15 cellular contexts compared by ENCODE assay signal in genomic region chr15:38050529-38050928, GRCh38.
A peak's percentile ranks its signal among the peaks of the same experiment; 100 is the strongest.
DNase-seq lines count a peak whose midpoint lies in the region; FAIRE-seq and TF ChIP-seq lines count a peak whose summit lies in the region.
"Had no signal": no experiment of that assay in that cellular context is flagged by ENCODE, and none has a peak within 500 bp of the region (broad histone marks: within the 10 kb centered on the region; RNA-seq: fewer than 3 reads in every experiment).

No MANE protein-coding gene starts in this region.

- peak overlapping the region; percentile 27; the same call in 1 of the 2 replicates for H3K27ac ChIP-seq in KMS-11
- peak overlapping the region; percentile 13 for H3K27ac ChIP-seq in endothelial cell of umbilical vein (ENCODE audit: insufficient read depth, low read depth, low read length)
- H3K27ac ChIP-seq in mesenchymal stem cell (ENCODE audit: low read length, poor library complexity, severe bottlenecking): peak overlapping the region; percentile 95
- H3K27ac ChIP-seq: C4-2B, PC-9, psoas muscle, uterus had no signal

- H3K4me2 ChIP-seq in KMS-11 (peak overlapping the region; percentile 72), endothelial cell of umbilical vein (ENCODE audit: insufficient read depth, low read length) (peak overlapping the region; percentile 31), mesenchymal stem cell (ENCODE audit: low read length, poor library complexity, severe bottlenecking) (peak overlapping the region; percentile 43)
- H3K4me2 ChIP-seq: PC-9 had no signal

- no peaks in the 10 kb centered on the region for H4K20me1 ChIP-seq in KMS-11 (ENCODE audit: insufficient read depth)
- no peaks in the 10 kb centered on the region for H4K20me1 ChIP-seq in endothelial cell of umbilical vein (replicated peaks; ENCODE audit: control insufficient read depth, extremely low read depth, insufficient read depth, low read length)

- H2BK15ac ChIP-seq in mesenchymal stem cell (ENCODE audit: low read depth, poor library complexity, severe bottlenecking): no peak overlapping the region

- H3K27me3 ChIP-seq in KMS-11 (ENCODE audit: insufficient read depth, low read depth) (no peaks in the 10 kb centered on the region), endothelial cell of umbilical vein (ENCODE audit: control insufficient read depth in 2 of 2, insufficient read depth in 2 of 2, low read length in 2 of 2) (no peaks in the 10 kb centered on the region), mesenchymal stem cell (ENCODE audit: control insufficient read depth in 1 of 2, insufficient read depth in 1 of 2, low read length in 2 of 2) (no peaks in the 10 kb centered on the region)
- H3K27me3 ChIP-seq: uterus had no signal

- no peak overlapping the region for H4K91ac ChIP-seq in mesenchymal stem cell (ENCODE audit: low read length)

- no peak for TF ChIP-seq POLR2A in endothelial cell of umbilical vein (IDR thresholded peaks at IDR 0.05; ENCODE audit: low read depth, low read length)

- BruUV-seq in endothelial cell of umbilical vein (replicated peaks; lab: Mats Ljungman, UMichigan): no TSS peak

- H3K4ac ChIP-seq in mesenchymal stem cell (ENCODE audit: low read depth in 1 of 2, low read length in 2 of 2): no peak overlapping the region

- no peak overlapping the region for H3K27ac Mint-ChIP-seq in T-helper 2 cell treated with Interferon-gamma antibody and Interleukin-4, amounts not matched to agents 5 μg/mL and 100 μg/mL, for 36 hours
- H3K27ac Mint-ChIP-seq: activated T-helper 2 cell treated with anti-CD3 and anti-CD28 coated beads, Interferon-gamma antibody, Interleukin-2, Interleukin-4, amounts not matched to agents 10 μg/mL and 5 μg/mL and 100 μg/mL, durations not matched to agents 14 hours and 24 hours and 36 hours; WTC11 had no signal

- H3K79me2 ChIP-seq in KMS-11 (ENCODE audit: insufficient read depth, low read depth) (no peaks in the 10 kb centered on the region), endothelial cell of umbilical vein (ENCODE audit: control insufficient read depth, insufficient read depth, low read length) (no peaks in the 10 kb centered on the region)

- no peaks in the 10 kb centered on the region for H3K9me3 Mint-ChIP-seq in T-helper 2 cell treated with Interferon-gamma antibody and Interleukin-4, amounts not matched to agents 5 μg/mL and 100 μg/mL, for 36 hours
- H3K9me3 Mint-ChIP-seq: activated T-helper 2 cell treated with anti-CD3 and anti-CD28 coated beads, Interferon-gamma antibody, Interleukin-2, Interleukin-4, amounts not matched to agents 10 μg/mL and 5 μg/mL and 100 μg/mL, durations not matched to agents 14 hours and 24 hours and 36 hours had no signal

- dilution Hi-C loops in endothelial cell of umbilical vein (cut with MboI; ENCODE audit: extremely low pct_ligation_motif_present, low sequenced_read_pairs): no loop called here

- H2BK5ac ChIP-seq in mesenchymal stem cell (ENCODE audit: low read depth, low read length, poor library complexity, severe bottlenecking): peak overlapping the region; percentile 25

- H3K23ac ChIP-seq in mesenchymal stem cell (ENCODE audit: low read length in 2 of 2): no peak overlapping the region

- no peaks in the 10 kb centered on the region for H3K36me3 ChIP-seq in KMS-11 (ENCODE audit: insufficient read depth)
- H3K36me3 ChIP-seq in endothelial cell of umbilical vein (ENCODE audit: control insufficient read depth in 2 of 2, extremely low read depth in 1 of 2, insufficient read depth in 2 of 2, low read length in 2 of 2): no peaks in the 10 kb centered on the region
- H3K36me3 ChIP-seq in mesenchymal stem cell (ENCODE audit: control insufficient read depth in 1 of 2, insufficient read depth in 2 of 2, low read depth in 1 of 2, low read length in 2 of 2): no peaks in the 10 kb centered on the region
- H3K36me3 ChIP-seq: uterus had no signal

- H3K79me1 ChIP-seq in mesenchymal stem cell (replicated peaks; ENCODE audit: low read length, poor library complexity, severe bottlenecking): no peaks in the 10 kb centered on the region

- no peaks in the 10 kb centered on the region for H3K4me1 Mint-ChIP-seq in T-helper 2 cell treated with Interferon-gamma antibody and Interleukin-4, amounts not matched to agents 5 μg/mL and 100 μg/mL, for 36 hours (ENCODE audit: low read depth)

- H3K9me3 ChIP-seq in endothelial cell of umbilical vein (replicated peaks; ENCODE audit: control insufficient read depth, insufficient read depth, low read length) (no peaks in the 10 kb centered on the region), mesenchymal stem cell (ENCODE audit: control insufficient read depth, low read length) (no peaks in the 10 kb centered on the region)
- H3K9me3 ChIP-seq: psoas muscle, uterus had no signal

- CTCF ChIA-PET in endothelial cell of umbilical vein (lab: Charles Lee): interaction anchor here (0.6 to 1.7 kb wide), 10 partner anchors 10 to 201 kb away, joined by 3 to 8 read pairs (median 4); no protein-coding TSS in a partner anchor

- DNase-seq in ACHN (peak; percentile 45), endothelial cell of umbilical vein (ENCODE audit: low read depth, low spot score) (peak; percentile 77), mesenchymal stem cell (peak; percentile 86), HUDEP-2 (lab: John Stamatoyannopoulos, UW; ENCODE audit: unreplicated experiment in 76 of 76) (no peak), NCI-H2107 treated with DMSO at 0.1 percent for 48 hours (lab: John Stamatoyannopoulos, UW; ENCODE audit: unreplicated experiment) (no peak)
- DNase-seq in stimulated activated naive CD4-positive, alpha-beta T cell treated with Interleukin-2 at 50 U/mL for 16 hours (lab: John Stamatoyannopoulos, UW): no peak
- no peak for DNase-seq in T-helper 2 cell treated with Interferon-gamma antibody and Interleukin-4, amounts not matched to agents 5 μg/mL and 100 μg/mL, for 36 hours (ENCODE audit: low spot score)
- DNase-seq: NCI-H1930, PC-9, psoas muscle, uterus had no signal

- no peak overlapping the region for H2AK5ac ChIP-seq in mesenchymal stem cell (ENCODE audit: low read length, severe bottlenecking)

- H2AFZ ChIP-seq in KMS-11 (ENCODE audit: low read depth): peak overlapping the region; percentile 15; the same call in 1 of the 2 replicates
- H2AFZ ChIP-seq in endothelial cell of umbilical vein (ENCODE audit: low read depth, low read length): no peak overlapping the region
- no peak overlapping the region for H2AFZ ChIP-seq in mesenchymal stem cell (ENCODE audit: low read depth, low read length)
- H2AFZ ChIP-seq: PC-9 had no signal

- no peak overlapping the region for H2BK120ac ChIP-seq in mesenchymal stem cell (ENCODE audit: low read depth, low read length)

- no peak overlapping the region for H3K18ac ChIP-seq in mesenchymal stem cell (ENCODE audit: low read depth in 1 of 2, low read length in 2 of 2)

- H3K9ac ChIP-seq in KMS-11 (no peak overlapping the region), endothelial cell of umbilical vein (replicated peaks; ENCODE audit: extremely low read depth, insufficient read depth, low read length) (no peak overlapping the region), mesenchymal stem cell (ENCODE audit: low read length) (peak overlapping the region; percentile 53)

- H4K8ac ChIP-seq in mesenchymal stem cell (ENCODE audit: low read length): no peak overlapping the region

- POLR2A ChIA-PET in endothelial cell of umbilical vein (lab: Charles Lee): no interaction called here

- H2BK12ac ChIP-seq in mesenchymal stem cell (ENCODE audit: low read length in 2 of 2): no peak overlapping the region

- no peaks in the 10 kb centered on the region for H3K9me1 ChIP-seq in endothelial cell of umbilical vein (replicated peaks; ENCODE audit: control insufficient read depth, extremely low read depth, insufficient read depth, low read length)

- H3K4me1 ChIP-seq in KMS-11 (ENCODE audit: low read depth, poor library complexity, severe bottlenecking) (peaks cover 33% of the 10 kb centered on the region), endothelial cell of umbilical vein (ENCODE audit: control insufficient read depth, extremely low read depth, insufficient read depth, low read length) (peaks cover 21% of the 10 kb centered on the region), mesenchymal stem cell (ENCODE audit: control insufficient read depth, insufficient read depth, low read depth, low read length) (peaks cover 3% of the 10 kb centered on the region)
- H3K4me1 ChIP-seq: psoas muscle, uterus had no signal

- intact Hi-C loops in endothelial cell of umbilical vein (cut with micrococcal nuclease): no loop called here

- no peak overlapping the region for H3K4me3 Mint-ChIP-seq in T-helper 2 cell treated with Interferon-gamma antibody and Interleukin-4, amounts not matched to agents 5 μg/mL and 100 μg/mL, for 36 hours
- H3K4me3 Mint-ChIP-seq: WTC11 had no signal

- H3K4me3 ChIP-seq in KMS-11 (IDR thresholded peaks at IDR 0.05; ENCODE audit: insufficient read depth, low read depth, low read length): no peak overlapping the region
- H3K4me3 ChIP-seq in endothelial cell of umbilical vein (replicated peaks in 1 of 3; ENCODE audit: insufficient read depth in 1 of 3, low read depth in 1 of 3, low read length in 3 of 3): no peak overlapping the region
- H3K4me3 ChIP-seq in mesenchymal stem cell (ENCODE audit: insufficient read depth in 1 of 2, low read depth in 1 of 2, low read length in 2 of 2): no peak overlapping the region
- H3K4me3 ChIP-seq: PC-9, psoas muscle, uterus had no signal

- TF ChIP-seq CTCF in KMS-11 (conservative IDR thresholded peaks at IDR 0.05; ENCODE audit: low read depth, low read length): no peak
- no peak for TF ChIP-seq CTCF in endothelial cell of umbilical vein (IDR thresholded peaks at IDR 0.05; ENCODE audit: extremely low read depth in 1 of 2, insufficient read depth in 1 of 2, low read depth in 1 of 2, low read length in 2 of 2)

- in situ Hi-C loops in ACHN (cut with HindIII; ENCODE audit: low pct_ligation_motif_present, low pct_unique_long_range_greater_than_20kb, low sequenced_read_pairs): no loop called here

- peak; percentile 93 for FAIRE-seq in endothelial cell of umbilical vein (lab: Jason Lieb, UNC)

- WGBS in mesenchymal stem cell: 9% methylated on average over 2 of the region's 3 CpGs

- H3K14ac ChIP-seq in mesenchymal stem cell (ENCODE audit: low read length in 2 of 2): no peak overlapping the region

- peaks cover 4% of the 10 kb centered on the region for H3K27me3 Mint-ChIP-seq in T-helper 2 cell treated with Interferon-gamma antibody and Interleukin-4, amounts not matched to agents 5 μg/mL and 100 μg/mL, for 36 hours (ENCODE audit: low read depth)

- no peaks in the 10 kb centered on the region for H3K36me3 Mint-ChIP-seq in T-helper 2 cell treated with Interferon-gamma antibody and Interleukin-4, amounts not matched to agents 5 μg/mL and 100 μg/mL, for 36 hours (ENCODE audit: low read depth)
- H3K36me3 Mint-ChIP-seq: WTC11 had no signal

TF ChIP-seq in endothelial cell of umbilical vein, 7 proteins besides CTCF, POLR2A, EP300 and RAD21 (continues in another document):
- TF ChIP-seq GATA2 (IDR thresholded peaks at IDR 0.05; ENCODE audit: insufficient read depth, insufficient read length, low read depth, low read length) (no peak), MAX (IDR thresholded peaks at IDR 0.05; ENCODE audit: insufficient read depth, insufficient read length) (no peak), FOS (IDR thresholded peaks at IDR 0.05; ENCODE audit: borderline replicate concordance, insufficient read depth, low read length) (peak; percentile 68)

Comparison
In these comparisons a context has a peak if more than half of its experiments do, and no peak if none do; other contexts are left out.
1. DNase-seq: peak in ACHN (single experiment), endothelial cell of umbilical vein (single experiment) and mesenchymal stem cell (single experiment); none in HUDEP-2 (0 of 76), stimulated activated naive CD4-positive, alpha-beta T cell treated with Interleukin-2 at 50 U/mL for 16 hours (single experiment), NCI-H2107 treated with DMSO at 0.1 percent for 48 hours (single experiment) and T-helper 2 cell treated with Interferon-gamma antibody and Interleukin-4, amounts not matched to agents 5 μg/mL and 100 μg/mL, for 36 hours (single experiment).
2. H3K27ac ChIP-seq: peak in every context shown above with its lines; median percentile 95 in mesenchymal stem cell; 27 in KMS-11; 13 in endothelial cell of umbilical vein.
3. Peak in every context shown above with its lines, with median percentiles within 50 percentile points of each other: H3K4me2 ChIP-seq.